6 cellular contexts compared by ENCODE assay signal in genomic region chr3:141865101-141865500, GRCh38.
"Had no signal": no experiment of that assay in that cellular context is flagged by ENCODE, and none has a peak within 500 bp of the region (broad histone marks: within the 10 kb centered on the region; RNA-seq: fewer than 3 reads in every experiment).

No MANE protein-coding gene starts in this region.

- H3K4me2 ChIP-seq: KMS-11 had no signal

- H3K4me3 ChIP-seq: GM23248 had no signal

- H3K9me3 Mint-ChIP-seq: H9 had no signal

- H3K4me3 Mint-ChIP-seq: H9 had no signal

- H3K27ac ChIP-seq: GM23248, KMS-11 had no signal

- H2AFZ ChIP-seq: GM23248 had no signal

- DNase-seq: GM23248, H9, HCEC 1CT, IMR-90, KBM-7 had no signal

- H3K27ac Mint-ChIP-seq: H9 had no signal
